In the genomic region with DNA sequence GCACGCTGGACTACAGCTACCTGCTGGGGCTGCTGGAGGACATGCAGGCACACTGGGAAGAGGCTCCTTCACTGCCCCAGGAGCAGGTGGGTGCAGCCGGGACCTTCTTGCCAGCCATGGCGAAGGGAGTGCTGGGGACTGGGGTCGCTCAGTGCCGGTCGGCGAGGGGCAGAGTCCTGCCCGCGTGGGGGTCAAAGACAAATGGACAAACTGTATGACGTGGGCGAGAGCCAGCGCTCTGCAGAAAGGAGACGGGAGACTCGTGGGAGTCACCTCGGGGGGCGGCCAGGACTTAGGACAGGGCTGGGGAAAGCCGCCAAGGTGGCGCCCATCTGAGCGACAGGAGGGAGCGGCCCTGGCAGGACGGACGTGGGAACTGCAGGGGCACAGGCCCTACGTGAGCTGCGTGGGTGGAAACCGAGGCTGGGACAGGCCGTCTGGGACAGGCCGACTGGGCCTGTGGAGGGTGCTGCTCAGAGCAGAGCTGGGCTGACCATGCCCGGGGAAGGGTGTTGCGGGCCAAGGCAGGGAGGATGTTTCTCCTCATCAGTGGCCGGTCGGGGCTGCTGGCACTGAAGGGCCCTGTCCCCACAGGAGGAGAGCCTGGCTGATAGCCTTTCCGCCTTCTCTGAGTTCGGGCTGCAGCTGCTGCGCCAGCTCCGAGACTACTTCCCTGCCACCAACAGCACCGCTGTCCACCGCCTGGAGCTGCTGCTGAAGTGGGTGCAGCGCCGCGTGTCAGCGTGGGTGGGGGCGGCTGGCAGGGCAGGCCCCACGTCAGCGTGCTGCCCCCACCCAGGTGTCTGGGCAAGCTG, we compare ENCODE assay signal across 8 cellular contexts. TPM values are rescaled to one million over a fixed set of nuclear protein-coding genes. Genes with fewer than 3 reads are reported as not detected.
DNase-seq lines count a peak whose midpoint lies in the region; ATAC-seq and FAIRE-seq lines count a peak whose summit lies in the region.

No MANE protein-coding gene starts in this region.

- H3K9ac ChIP-seq in iPS-18a (ENCODE audit: low read length): no peak overlapping the region

- CTCF ChIA-PET in activated CD4-positive, alpha-beta T cell treated with anti-CD3 and anti-CD28 coated beads, Interleukin-2, amount 10 ng/mL, durations not matched to agents 7 days and 5 days (lab: Charles Lee): interaction anchor here (0.5 to 1.3 kb wide), 4 partner anchors 20 to 25 kb away, joined by 3 to 4 read pairs (median 4); no protein-coding TSS in a partner anchor

- H3K27me3 Mint-ChIP-seq in activated CD4-positive, alpha-beta T cell treated with anti-CD3 and anti-CD28 coated beads, Interleukin-2, amount 10 ng/mL, durations not matched to agents 7 days and 5 days: no peaks in the 10 kb centered on the region
- H3K27me3 Mint-ChIP-seq in stimulated activated naive B cell treated with anti-CD40 and anti-IgM and Interleukin-4, amounts not matched to agents 10 μg/mL and 1 μg/mL and 100 μg/mL, for 72 hours: no peaks in the 10 kb centered on the region

- H3K4me3 ChIP-seq in SJSA1 (peak overlapping the region; percentile 27), iPS-18a (ENCODE audit: low read length) (peak overlapping the region; percentile 56)

- POLR2A ChIA-PET in activated CD4-positive, alpha-beta T cell treated with anti-CD3 and anti-CD28 coated beads, Interleukin-2, amount 10 ng/mL, durations not matched to agents 7 days and 5 days (lab: Charles Lee): interaction anchor here (0.5 kb wide), 1 partner anchor 11 kb away, joined by 3 read pairs; no protein-coding TSS in a partner anchor

- peaks cover 7% of the 10 kb centered on the region for H3K36me3 ChIP-seq in SJSA1
- H3K36me3 ChIP-seq in iPS-18a (ENCODE audit: control insufficient read depth, low read depth, low read length): peaks cover 2% of the 10 kb centered on the region

- H3K4me1 ChIP-seq in SJSA1 (replicated peaks) (peaks cover 11% of the 10 kb centered on the region), iPS-18a (ENCODE audit: control insufficient read depth, low read depth, low read length) (no peaks in the 10 kb centered on the region)

- no peak for FAIRE-seq in RCC 7860 (lab: Jason Lieb, UNC)

- no peaks in the 10 kb centered on the region for H3K36me3 Mint-ChIP-seq in activated CD4-positive, alpha-beta T cell treated with anti-CD3 and anti-CD28 coated beads, Interleukin-2, amount 10 ng/mL, durations not matched to agents 7 days and 5 days (ENCODE audit: low read depth)
- peaks cover 2 to 7% of the 10 kb centered on the region in 2 donors for H3K36me3 Mint-ChIP-seq in stimulated activated naive B cell treated with anti-CD40 and anti-IgM and Interleukin-4, amounts not matched to agents 10 μg/mL and 1 μg/mL and 100 μg/mL, for 72 hours

- peaks cover 17% of the 10 kb centered on the region for H3K4me1 Mint-ChIP-seq in activated CD4-positive, alpha-beta T cell treated with anti-CD3 and anti-CD28 coated beads, Interleukin-2, amount 10 ng/mL, durations not matched to agents 7 days and 5 days
- peaks cover 21 to 33% of the 10 kb centered on the region in 2 donors for H3K4me1 Mint-ChIP-seq in stimulated activated naive B cell treated with anti-CD40 and anti-IgM and Interleukin-4, amounts not matched to agents 10 μg/mL and 1 μg/mL and 100 μg/mL, for 72 hours

- H3K27me3 ChIP-seq in SJSA1 (replicated peaks) (peaks cover 31% of the 10 kb centered on the region), iPS-18a (ENCODE audit: control insufficient read depth, insufficient read depth, low read length) (peaks cover 20% of the 10 kb centered on the region)

- no peak for DNase-seq in activated CD4-positive, alpha-beta T cell treated with anti-CD3 and anti-CD28 coated beads, Interleukin-2, amount 10 ng/mL, durations not matched to agents 7 days and 5 days
- DNase-seq in activated CD4-positive, alpha-beta T cell treated with anti-CD3 and anti-CD28 coated beads, Interleukin-2, amount 50 U/mL, for 1 hour: no peak
- DNase-seq in SJSA1 (ENCODE audit: low read depth in 1 of 2, low spot score in 2 of 2): no peak
- DNase-seq in stimulated activated naive B cell treated with anti-CD40 and anti-IgM and Interleukin-4, amounts not matched to agents 10 μg/mL and 1 μg/mL and 100 μg/mL, for 72 hours: no peak
- no peak for DNase-seq in DMS53 (lab: John Stamatoyannopoulos, UW)
- no peak for DNase-seq in RCC 7860 (ENCODE audit: low spot score)

- peak overlapping the region; percentile 67 for H3K4me3 Mint-ChIP-seq in activated CD4-positive, alpha-beta T cell treated with anti-CD3 and anti-CD28 coated beads, Interleukin-2, amount 10 ng/mL, durations not matched to agents 7 days and 5 days
- peak overlapping the region; percentile 50 to 70 for H3K4me3 Mint-ChIP-seq in stimulated activated naive B cell treated with anti-CD40 and anti-IgM and Interleukin-4, amounts not matched to agents 10 μg/mL and 1 μg/mL and 100 μg/mL, for 72 hours

- ATAC-seq in stimulated activated naive B cell treated with anti-CD40 and anti-IgM and Interleukin-4, amounts not matched to agents 10 μg/mL and 1 μg/mL and 100 μg/mL, for 72 hours (replicated peaks): no peak
- no peak for ATAC-seq in GM18511 (IDR thresholded peaks at IDR 0.05; ENCODE audit: unreplicated experiment)

- H3K27ac Mint-ChIP-seq in activated CD4-positive, alpha-beta T cell treated with anti-CD3 and anti-CD28 coated beads, Interleukin-2, amount 10 ng/mL, durations not matched to agents 7 days and 5 days: peak overlapping the region; percentile 36
- peak overlapping the region; percentile 90 for H3K27ac Mint-ChIP-seq in stimulated activated naive B cell treated with anti-CD40 and anti-IgM and Interleukin-4, amounts not matched to agents 10 μg/mL and 1 μg/mL and 100 μg/mL, for 72 hours

- no peaks in the 10 kb centered on the region for H3K9me3 Mint-ChIP-seq in activated CD4-positive, alpha-beta T cell treated with anti-CD3 and anti-CD28 coated beads, Interleukin-2, amount 10 ng/mL, durations not matched to agents 7 days and 5 days
- no peaks in the 10 kb centered on the region for H3K9me3 Mint-ChIP-seq in stimulated activated naive B cell treated with anti-CD40 and anti-IgM and Interleukin-4, amounts not matched to agents 10 μg/mL and 1 μg/mL and 100 μg/mL, for 72 hours

- H3K27ac ChIP-seq in SJSA1: no peak overlapping the region
- H3K27ac ChIP-seq in iPS-18a (ENCODE audit: low read length): no peak overlapping the region

- H3K9me3 ChIP-seq in SJSA1 (replicated peaks) (no peaks in the 10 kb centered on the region), iPS-18a (ENCODE audit: control insufficient read depth, low read depth, low read length) (no peaks in the 10 kb centered on the region)

RNA-seq across cellular contexts. Expression of a gene that starts 8.0 kb away (rescaled TPM):
- 10 to 100 TPM; 33.8 to 43.7 TPM for total RNA-seq in activated CD4-positive, alpha-beta T cell treated with anti-CD3 and anti-CD28 coated beads, Interleukin-2, amount 10 ng/mL, durations not matched to agents 7 days and 5 days
- 110 and 166 TPM in 2 replicates for total RNA-seq in SJSA1 (2014; rRNA removed; shearing (Covaris generic))

RNA-seq across cellular contexts. Expression of a gene that starts 8.1 kb away (rescaled TPM):
- 10 to 100 TPM; 34.3 to 36.9 TPM for total RNA-seq in activated CD4-positive, alpha-beta T cell treated with anti-CD3 and anti-CD28 coated beads, Interleukin-2, amount 10 ng/mL, durations not matched to agents 7 days and 5 days
- total RNA-seq in SJSA1 (2014; rRNA removed; shearing (Covaris generic)): 45.9 and 60.7 TPM in 2 replicates

RNA-seq across cellular contexts. Expression of a gene that starts 10.2 kb away (rescaled TPM):
- total RNA-seq in activated CD4-positive, alpha-beta T cell treated with anti-CD3 and anti-CD28 coated beads, Interleukin-2, amount 10 ng/mL, durations not matched to agents 7 days and 5 days: 1 to 10 TPM in 1 of 2 experiments, under 1 TPM in 1; 0.83 to 1.6 TPM
- 1.2 and 3.1 TPM in 2 replicates for total RNA-seq in SJSA1 (2014; rRNA removed; shearing (Covaris generic))

RNA-seq across cellular contexts. Expression of a gene that starts 34.2 kb away (rescaled TPM):
- 100 to 1,000 TPM; 204 to 222 TPM for total RNA-seq in activated CD4-positive, alpha-beta T cell treated with anti-CD3 and anti-CD28 coated beads, Interleukin-2, amount 10 ng/mL, durations not matched to agents 7 days and 5 days
- total RNA-seq in SJSA1 (2014; rRNA removed; shearing (Covaris generic)): 45.2 and 77.4 TPM in 2 replicates
